In the genomic region with DNA sequence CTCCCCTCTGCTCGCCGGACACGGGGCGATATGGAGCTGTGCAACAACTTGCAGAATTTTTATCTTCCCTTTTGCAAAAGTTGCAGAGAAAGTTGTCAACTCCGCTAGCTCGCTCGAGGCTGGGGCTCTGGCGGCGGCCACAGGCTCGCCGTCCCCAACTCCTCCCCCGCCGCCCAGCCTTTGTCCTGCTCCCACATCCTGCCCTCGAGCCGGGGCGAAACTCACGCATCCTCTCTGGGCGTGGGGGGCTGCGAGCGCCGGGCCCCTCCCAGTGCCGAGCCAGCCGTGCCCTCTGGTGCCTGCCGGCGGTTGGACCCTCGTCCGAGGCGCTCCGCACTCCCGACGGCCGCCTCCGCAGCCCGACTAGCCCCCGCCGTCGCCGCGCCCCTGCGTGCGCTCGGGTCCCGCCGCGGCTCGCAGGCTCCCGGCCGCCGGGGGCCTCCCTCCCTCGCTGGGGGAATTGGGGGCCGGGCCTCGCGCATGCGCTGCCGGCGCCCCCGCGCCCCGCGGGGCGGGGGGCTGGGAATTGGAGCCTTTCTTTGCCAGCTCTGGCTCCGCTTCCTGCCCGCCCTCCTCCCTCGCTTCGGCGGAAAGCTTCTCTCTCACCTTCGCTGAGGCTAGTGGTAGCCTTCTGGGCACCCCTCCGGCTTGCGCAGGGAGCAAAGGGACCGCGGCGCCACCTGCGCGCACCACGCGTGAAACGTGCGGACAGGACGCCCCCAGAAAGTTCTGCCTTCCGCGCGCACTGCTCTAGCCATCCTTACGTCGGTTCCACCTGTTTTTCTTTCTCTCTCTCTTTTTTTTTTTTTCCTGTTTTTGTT, we compare ENCODE assay signal across 8 cellular contexts. TPM values are rescaled to one million over a fixed set of nuclear protein-coding genes. Genes with fewer than 3 reads are reported as not detected.
DNase-seq lines count a peak whose midpoint lies in the region; ATAC-seq lines count a peak whose summit lies in the region.

A gene with protein sequence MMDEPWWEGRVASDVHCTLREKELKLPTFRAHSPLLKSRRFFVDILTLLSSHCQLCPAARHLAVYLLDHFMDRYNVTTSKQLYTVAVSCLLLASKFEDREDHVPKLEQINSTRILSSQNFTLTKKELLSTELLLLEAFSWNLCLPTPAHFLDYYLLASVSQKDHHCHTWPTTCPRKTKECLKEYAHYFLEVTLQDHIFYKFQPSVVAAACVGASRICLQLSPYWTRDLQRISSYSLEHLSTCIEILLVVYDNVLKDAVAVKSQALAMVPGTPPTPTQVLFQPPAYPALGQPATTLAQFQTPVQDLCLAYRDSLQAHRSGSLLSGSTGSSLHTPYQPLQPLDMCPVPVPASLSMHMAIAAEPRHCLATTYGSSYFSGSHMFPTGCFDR (minus strand): TSS at position 426 of the 821 bp plus-strand sequence. CDS start 641 bp downstream, outside the sequence.

- peaks cover 71% of the 10 kb centered on the region for H3K27me3 Mint-ChIP-seq in stimulated activated naive CD8-positive, alpha-beta T cell treated with anti-CD3 and anti-CD28 coated beads, Interleukin-15, Interleukin-2, amounts not matched to agents 100 ng/mL and 50 ng/mL, for 24 hours

- ATAC-seq in GM18502 (IDR thresholded peaks at IDR 0.05; ENCODE audit: poor library complexity, unreplicated experiment): peak; percentile 56
- ATAC-seq in left lobe of liver: peak; percentile 76
- ATAC-seq in HG02763 (IDR thresholded peaks at IDR 0.05; ENCODE audit: unreplicated experiment): no peak

- peak within 1 kb of the TSS; percentile 71 for H3K4me3 Mint-ChIP-seq in stimulated activated naive CD8-positive, alpha-beta T cell treated with anti-CD3 and anti-CD28 coated beads, Interleukin-15, Interleukin-2, amounts not matched to agents 100 ng/mL and 50 ng/mL, for 24 hours

- H3K27ac Mint-ChIP-seq in stimulated activated naive CD8-positive, alpha-beta T cell treated with anti-CD3 and anti-CD28 coated beads, Interleukin-15, Interleukin-2, amounts not matched to agents 100 ng/mL and 50 ng/mL, for 24 hours: no peak within 1 kb of the TSS

- peak; percentile 36 for DNase-seq in AG08395 (ENCODE audit: low spot score)
- peak; percentile 84 for DNase-seq in HT1080 (ENCODE audit: low read depth)
- peak; percentile 64 for DNase-seq in RKO (ENCODE audit: low spot score)
- DNase-seq in dedifferentiated amniotic fluid mesenchymal stem cell (ENCODE audit: extremely low spot score): peak; percentile 23
- no peak for DNase-seq in left lobe of liver (ENCODE audit: low spot score)

- no peaks in the 10 kb centered on the region for H3K36me3 Mint-ChIP-seq in stimulated activated naive CD8-positive, alpha-beta T cell treated with anti-CD3 and anti-CD28 coated beads, Interleukin-15, Interleukin-2, amounts not matched to agents 100 ng/mL and 50 ng/mL, for 24 hours (ENCODE audit: low read depth)

- no peaks in the 10 kb centered on the region for H3K9me3 Mint-ChIP-seq in stimulated activated naive CD8-positive, alpha-beta T cell treated with anti-CD3 and anti-CD28 coated beads, Interleukin-15, Interleukin-2, amounts not matched to agents 100 ng/mL and 50 ng/mL, for 24 hours

- H3K4me1 Mint-ChIP-seq in stimulated activated naive CD8-positive, alpha-beta T cell treated with anti-CD3 and anti-CD28 coated beads, Interleukin-15, Interleukin-2, amounts not matched to agents 100 ng/mL and 50 ng/mL, for 24 hours (ENCODE audit: low read depth): peaks cover 7% of the 10 kb centered on the region

RNA-seq across cellular contexts. Expression of the gene that starts here (rescaled TPM):
- 12.7 and 13.8 TPM in 2 replicates for total RNA-seq in HT1080 (2014; rRNA removed; shearing (Covaris generic))
- 8.4 and 9.3 TPM in 2 replicates for polyA plus RNA-seq in HT1080 (2015; cell fraction: cytosol; rRNA removed)
- polyA plus RNA-seq in HT1080 (2015; cell fraction: nucleus; rRNA removed): 3.9 and 4.3 TPM in 2 replicates
- 0.48 TPM for total RNA-seq in left lobe of liver

Comparison
In these comparisons a context has a peak if more than half of its experiments do, and no peak if none do; other contexts are left out.
1. Peak in ATAC-seq in left lobe of liver; RNA of the gene not detected or under 1 TPM.